Comparison of ENCODE assay signal across 8 cellular contexts in genomic region chr2:217933326-217933993, GRCh38.
DNase-seq lines count a peak whose midpoint lies in the region; ATAC-seq and TF ChIP-seq lines count a peak whose summit lies in the region.
"Had no signal": no experiment of that assay in that cellular context is flagged by ENCODE, and none has a peak within 500 bp of the region (broad histone marks: within the 10 kb centered on the region; RNA-seq: fewer than 3 reads in every experiment).

No MANE protein-coding gene starts in this region.

- TF ChIP-seq CTCF in adrenal gland (IDR thresholded peaks at IDR 0.05): no peak
- TF ChIP-seq CTCF in left lung (IDR thresholded peaks at IDR 0.05): no peak
- TF ChIP-seq CTCF in testis (IDR thresholded peaks at IDR 0.05): no peak

- ATAC-seq in left lung: no peak
- ATAC-seq in HG03159 (IDR thresholded peaks at IDR 0.05; ENCODE audit: unreplicated experiment): no peak

- H3K4me1 ChIP-seq in adrenal gland (replicated peaks in 1 of 2) (peaks cover 92 to 99% of the 10 kb centered on the region in 2 donors), left lung (peaks cover 85 to 99% of the 10 kb centered on the region in 2 donors), testis (peaks cover 72% of the 10 kb centered on the region)
- no peaks in the 10 kb centered on the region for H3K4me1 ChIP-seq in effector memory CD4-positive, alpha-beta T cell (ENCODE audit: control insufficient read depth, insufficient read depth, low read length, poor library complexity, severe bottlenecking)

- no peak overlapping the region for H3K4me3 ChIP-seq in adrenal gland
- no peak overlapping the region for H3K4me3 ChIP-seq in left lung
- H3K4me3 ChIP-seq in testis: no peak overlapping the region
- H3K4me3 ChIP-seq in effector memory CD4-positive, alpha-beta T cell (ENCODE audit: insufficient read depth, low read depth, low read length, poor library complexity, severe bottlenecking): no peak overlapping the region

- 48 to 60% (median 55%) methylated on average over 6 to 7 of the region's 7 CpGs for WGBS in adrenal gland, 4 donors
- 51 to 52% methylated on average over 7 of the region's 7 CpGs for WGBS in testis, 2 donors

- H3K36me3 ChIP-seq in adrenal gland (replicated peaks in 1 of 2) (peaks cover 0 to 13% of the 10 kb centered on the region in 2 donors), left lung (no peaks in the 10 kb centered on the region), testis (ENCODE audit: low read depth, missing control alignments) (no peaks in the 10 kb centered on the region)
- no peaks in the 10 kb centered on the region for H3K36me3 ChIP-seq in effector memory CD4-positive, alpha-beta T cell (ENCODE audit: control insufficient read depth, insufficient read depth, low read length)

- TF ChIP-seq POLR2A in adrenal gland (IDR thresholded peaks at IDR 0.05): no peak
- TF ChIP-seq POLR2A in testis (IDR thresholded peaks at IDR 0.05): no peak

- peak overlapping the region; percentile 63 to 98 (median 80) for H3K27ac ChIP-seq in adrenal gland
- peak overlapping the region; percentile 78 to 79 for H3K27ac ChIP-seq in left lung
- H3K27ac ChIP-seq in testis: peak overlapping the region; percentile 9 to 82
- no peak overlapping the region for H3K27ac ChIP-seq in effector memory CD4-positive, alpha-beta T cell (ENCODE audit: insufficient read depth, low read length, poor library complexity, severe bottlenecking)

- DNase-seq in NCI-H2029 (lab: John Stamatoyannopoulos, UW): peak; percentile 86
- DNase-seq in adrenal gland: no peak
- peak in 1 of 2 donors; percentile 37 for DNase-seq in left lung
- no peak for DNase-seq in testis
- no peak for DNase-seq in GOT3 (lab: John Stamatoyannopoulos, UW)
- DNase-seq in effector memory CD4-positive, alpha-beta T cell: no peak
- DNase-seq: natural killer cell had no signal

- intact Hi-C loops in adrenal gland (cut with DNase I) (loop anchor here in 1 of 2 donors (10.0 kb wide), 1 partner anchor 51 kb away; no protein-coding TSS in a partner anchor), left lung (cut with DNase I) (no loop called here), testis (cut with DNase I; ENCODE audit: low total_unique reads) (no loop called here)

- H3K27me3 ChIP-seq in adrenal gland (no peaks in the 10 kb centered on the region), left lung (no peaks in the 10 kb centered on the region), testis (no peaks in the 10 kb centered on the region)
- peaks cover 3% of the 10 kb centered on the region for H3K27me3 ChIP-seq in effector memory CD4-positive, alpha-beta T cell (replicated peaks; ENCODE audit: control insufficient read depth, insufficient read depth, low read length, poor library complexity, severe bottlenecking)

- H3K9me3 ChIP-seq in adrenal gland (replicated peaks in 1 of 3) (no peaks in the 10 kb centered on the region), left lung (no peaks in the 10 kb centered on the region), testis (no peaks in the 10 kb centered on the region)
- H3K9me3 ChIP-seq in effector memory CD4-positive, alpha-beta T cell (ENCODE audit: control insufficient read depth, low read length): no peaks in the 10 kb centered on the region
